8 cellular contexts compared by ENCODE assay signal in the genomic region with DNA sequence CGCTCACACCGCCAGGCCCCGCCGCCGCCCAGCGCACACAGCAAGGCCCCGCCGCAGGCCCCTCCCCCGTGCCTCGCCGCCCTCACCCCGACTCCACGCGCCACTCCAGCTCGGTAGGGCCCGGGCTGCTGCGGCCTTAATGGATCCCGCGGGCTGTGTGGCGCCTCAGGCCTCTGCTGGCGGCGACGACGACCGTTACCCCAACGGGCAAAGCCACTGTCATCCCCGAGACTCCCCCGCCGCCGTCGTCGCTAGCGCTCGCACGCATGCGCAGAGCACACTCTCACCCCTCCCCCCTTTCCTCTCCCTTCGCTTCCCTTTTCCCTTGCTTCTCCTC. TPM values are rescaled to one million over a fixed set of nuclear protein-coding genes. Genes with fewer than 3 reads are reported as not detected.
DNase-seq lines count a peak whose midpoint lies in the region; TF ChIP-seq lines count a peak whose summit lies in the region.

A gene with protein sequence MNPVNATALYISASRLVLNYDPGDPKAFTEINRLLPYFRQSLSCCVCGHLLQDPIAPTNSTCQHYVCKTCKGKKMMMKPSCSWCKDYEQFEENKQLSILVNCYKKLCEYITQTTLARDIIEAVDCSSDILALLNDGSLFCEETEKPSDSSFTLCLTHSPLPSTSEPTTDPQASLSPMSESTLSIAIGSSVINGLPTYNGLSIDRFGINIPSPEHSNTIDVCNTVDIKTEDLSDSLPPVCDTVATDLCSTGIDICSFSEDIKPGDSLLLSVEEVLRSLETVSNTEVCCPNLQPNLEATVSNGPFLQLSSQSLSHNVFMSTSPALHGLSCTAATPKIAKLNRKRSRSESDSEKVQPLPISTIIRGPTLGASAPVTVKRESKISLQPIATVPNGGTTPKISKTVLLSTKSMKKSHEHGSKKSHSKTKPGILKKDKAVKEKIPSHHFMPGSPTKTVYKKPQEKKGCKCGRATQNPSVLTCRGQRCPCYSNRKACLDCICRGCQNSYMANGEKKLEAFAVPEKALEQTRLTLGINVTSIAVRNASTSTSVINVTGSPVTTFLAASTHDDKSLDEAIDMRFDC (minus strand): TSS at position 272 of the 337 bp plus-strand sequence. CDS start 1,222 bp downstream, outside the sequence.

- H3K27ac Mint-ChIP-seq in glutamatergic neuron (ENCODE audit: unreplicated experiment) (peak within 1 kb of the TSS; percentile 99), progenitor cell of endocrine pancreas (peak within 1 kb of the TSS; percentile 99)

- no peaks in the 10 kb centered on the region for H3K27me3 ChIP-seq in AG04450 (ENCODE audit: control insufficient read depth, insufficient read depth, low read length)

- DNase-seq in AG04450 (ENCODE audit: low read depth, low spot score) (no peak), HFF-Myc (ENCODE audit: extremely low read depth, low read depth) (no peak), glutamatergic neuron (no peak), progenitor cell of endocrine pancreas (ENCODE audit: low spot score, unreplicated experiment) (no peak), NCI-H748 treated with DMSO at 0.1 percent for 48 hours (lab: John Stamatoyannopoulos, UW) (no peak), NAMALWA (ENCODE audit: low spot score) (no peak)
- DNase-seq in stimulated activated CD4-positive, alpha-beta T cell treated with anti-CD3 and anti-CD28 coated beads, Interleukin-4, amount 100 ng/mL, for 24 hours, result no peak

- peaks cover 5% of the 10 kb centered on the region for H3K36me3 Mint-ChIP-seq in glutamatergic neuron (ENCODE audit: unreplicated experiment)
- H3K36me3 Mint-ChIP-seq in progenitor cell of endocrine pancreas (ENCODE audit: insufficient read depth), result peaks cover 2% of the 10 kb centered on the region

- H3K9me3 Mint-ChIP-seq in glutamatergic neuron (ENCODE audit: unreplicated experiment) (peaks cover 31% of the 10 kb centered on the region), progenitor cell of endocrine pancreas (ENCODE audit: low read depth) (no peaks in the 10 kb centered on the region)

- CTCF ChIA-PET in AG04450 (lab: Charles Lee), result interaction anchor here (0.6 to 1.6 kb wide), 3 partner anchors 97 to 556 kb away, joined by 3 to 13 read pairs (median 6); a partner anchor contains a TSS

- TF ChIP-seq CTCF in AG04450 (IDR thresholded peaks at IDR 0.05; ENCODE audit: low read depth, low read length) (no peak), HFF-Myc (IDR thresholded peaks at IDR 0.05; ENCODE audit: low read depth, low read length, missing control alignments) (no peak), WI38 (IDR thresholded peaks at IDR 0.05; ENCODE audit: low read depth, low read length) (no peak), glutamatergic neuron (IDR thresholded peaks at IDR 0.05; ENCODE audit: partially characterized antibody, unreplicated experiment) (no peak), progenitor cell of endocrine pancreas (IDR thresholded peaks at IDR 0.05; ENCODE audit: unreplicated experiment) (no peak)

- peaks cover 13% of the 10 kb centered on the region for H3K27me3 Mint-ChIP-seq in glutamatergic neuron (ENCODE audit: unreplicated experiment)
- no peaks in the 10 kb centered on the region for H3K27me3 Mint-ChIP-seq in progenitor cell of endocrine pancreas

- POLR2A ChIA-PET in AG04450 (lab: Yijun Ruan, JAX), result interaction anchor here (0.5 to 2.1 kb wide), 31 partner anchors 14 to 1670 kb away, joined by 3 to 34 read pairs (median 5); a partner anchor contains a TSS

- peak within 1 kb of the TSS; percentile 99 for H3K4me3 Mint-ChIP-seq in glutamatergic neuron (ENCODE audit: unreplicated experiment)
- H3K4me3 Mint-ChIP-seq in progenitor cell of endocrine pancreas (ENCODE audit: low read depth), result peak within 1 kb of the TSS; percentile 98

- H3K27ac ChIP-seq in AG04450 (ENCODE audit: low read depth, low read length), result peak within 1 kb of the TSS; percentile 99

- peaks cover 6% of the 10 kb centered on the region for H3K9me3 ChIP-seq in AG04450 (ENCODE audit: control insufficient read depth, insufficient read depth, low read length)

- H3K4me3 ChIP-seq in AG04450 (ENCODE audit: low read depth, low read length), result peak within 1 kb of the TSS; percentile 90
- peak within 1 kb of the TSS; percentile 88 for H3K4me3 ChIP-seq in HFF-Myc (replicated peaks; ENCODE audit: low read depth, low read length)
- peak within 1 kb of the TSS; percentile 97 for H3K4me3 ChIP-seq in WI38 (ENCODE audit: low read depth, low read length)

- H3K4me1 Mint-ChIP-seq in glutamatergic neuron (ENCODE audit: low read depth, unreplicated experiment) (peaks cover 29% of the 10 kb centered on the region), progenitor cell of endocrine pancreas (ENCODE audit: low read depth) (peaks cover 37% of the 10 kb centered on the region)

RNA-seq across cellular contexts. Expression of the gene that starts here (rescaled TPM):
- polyA plus RNA-seq in AG04450 (2011; rRNA removed), result 5.7 and 9.1 TPM in 2 replicates
- 9.8 and 13.5 TPM in 2 replicates for polyA minus RNA-seq in AG04450 (2011; rRNA and poly(A)+ RNA removed)
- total RNA-seq in glutamatergic neuron (ENCODE audit: unreplicated experiment), result 32.8 TPM
- 39.9 and 42.0 TPM in 2 replicates for total RNA-seq in progenitor cell of endocrine pancreas
